Comparison of ENCODE assay signal across 1 cellular context in the genomic region with DNA sequence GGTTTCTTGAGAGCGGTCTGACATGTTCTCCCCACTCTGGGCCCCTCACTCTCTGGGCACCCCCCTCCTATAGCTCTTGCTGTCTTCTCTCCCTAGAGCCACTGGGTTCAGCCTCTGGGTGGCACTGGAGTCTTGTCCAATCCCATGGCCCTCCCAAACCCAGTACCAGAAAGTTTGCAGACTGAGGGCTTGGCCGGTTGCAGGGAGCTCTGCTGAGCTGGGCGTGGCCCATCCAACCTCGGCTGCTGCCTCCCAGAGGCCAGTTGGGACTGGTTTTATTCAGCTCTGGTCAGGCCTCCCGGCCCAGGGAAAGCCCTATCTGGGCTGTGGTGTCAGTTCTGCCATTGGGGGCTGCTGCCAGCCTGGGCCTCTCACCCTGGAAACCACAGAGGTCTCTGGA.
TF ChIP-seq lines count a peak whose summit lies in the region.

No MANE protein-coding gene starts in this region.

TF ChIP-seq in GM12878, 131 proteins besides CTCF, POLR2A, EP300 and RAD21 (continued from another document):
- TF ChIP-seq, protein P1, sequence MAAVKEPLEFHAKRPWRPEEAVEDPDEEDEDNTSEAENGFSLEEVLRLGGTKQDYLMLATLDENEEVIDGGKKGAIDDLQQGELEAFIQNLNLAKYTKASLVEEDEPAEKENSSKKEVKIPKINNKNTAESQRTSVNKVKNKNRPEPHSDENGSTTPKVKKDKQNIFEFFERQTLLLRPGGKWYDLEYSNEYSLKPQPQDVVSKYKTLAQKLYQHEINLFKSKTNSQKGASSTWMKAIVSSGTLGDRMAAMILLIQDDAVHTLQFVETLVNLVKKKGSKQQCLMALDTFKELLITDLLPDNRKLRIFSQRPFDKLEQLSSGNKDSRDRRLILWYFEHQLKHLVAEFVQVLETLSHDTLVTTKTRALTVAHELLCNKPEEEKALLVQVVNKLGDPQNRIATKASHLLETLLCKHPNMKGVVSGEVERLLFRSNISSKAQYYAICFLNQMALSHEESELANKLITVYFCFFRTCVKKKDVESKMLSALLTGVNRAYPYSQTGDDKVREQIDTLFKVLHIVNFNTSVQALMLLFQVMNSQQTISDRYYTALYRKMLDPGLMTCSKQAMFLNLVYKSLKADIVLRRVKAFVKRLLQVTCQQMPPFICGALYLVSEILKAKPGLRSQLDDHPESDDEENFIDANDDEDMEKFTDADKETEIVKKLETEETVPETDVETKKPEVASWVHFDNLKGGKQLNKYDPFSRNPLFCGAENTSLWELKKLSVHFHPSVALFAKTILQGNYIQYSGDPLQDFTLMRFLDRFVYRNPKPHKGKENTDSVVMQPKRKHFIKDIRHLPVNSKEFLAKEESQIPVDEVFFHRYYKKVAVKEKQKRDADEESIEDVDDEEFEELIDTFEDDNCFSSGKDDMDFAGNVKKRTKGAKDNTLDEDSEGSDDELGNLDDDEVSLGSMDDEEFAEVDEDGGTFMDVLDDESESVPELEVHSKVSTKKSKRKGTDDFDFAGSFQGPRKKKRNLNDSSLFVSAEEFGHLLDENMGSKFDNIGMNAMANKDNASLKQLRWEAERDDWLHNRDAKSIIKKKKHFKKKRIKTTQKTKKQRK (IDR thresholded peaks at IDR 0.05; ENCODE audit: low read depth, low read length), result no peak
- TF ChIP-seq HDAC6 (IDR thresholded peaks at IDR 0.05; ENCODE audit: unreplicated experiment) (no peak), NFXL1 (IDR thresholded peaks at IDR 0.05; ENCODE audit: borderline replicate concordance) (no peak), RAD51 (IDR thresholded peaks at IDR 0.05) (no peak), CBX5 (IDR thresholded peaks at IDR 0.05; ENCODE audit: low read depth) (no peak), JUNB (IDR thresholded peaks at IDR 0.05) (no peak), JUND (IDR thresholded peaks at IDR 0.05; ENCODE audit: low read depth, low read length) (no peak), RB1 (IDR thresholded peaks at IDR 0.05; ENCODE audit: borderline replicate concordance) (no peak), CBFB (IDR thresholded peaks at IDR 0.05; ENCODE audit: low read depth) (no peak), MEF2A (IDR thresholded peaks at IDR 0.05; ENCODE audit: insufficient read depth, low read depth, low read length) (no peak), WRNIP1 (IDR thresholded peaks at IDR 0.05; ENCODE audit: borderline replicate concordance, low read depth, low read length) (no peak), SREBF1 (IDR thresholded peaks at IDR 0.05; ENCODE audit: low read length) (no peak)
- TF ChIP-seq, protein P2, sequence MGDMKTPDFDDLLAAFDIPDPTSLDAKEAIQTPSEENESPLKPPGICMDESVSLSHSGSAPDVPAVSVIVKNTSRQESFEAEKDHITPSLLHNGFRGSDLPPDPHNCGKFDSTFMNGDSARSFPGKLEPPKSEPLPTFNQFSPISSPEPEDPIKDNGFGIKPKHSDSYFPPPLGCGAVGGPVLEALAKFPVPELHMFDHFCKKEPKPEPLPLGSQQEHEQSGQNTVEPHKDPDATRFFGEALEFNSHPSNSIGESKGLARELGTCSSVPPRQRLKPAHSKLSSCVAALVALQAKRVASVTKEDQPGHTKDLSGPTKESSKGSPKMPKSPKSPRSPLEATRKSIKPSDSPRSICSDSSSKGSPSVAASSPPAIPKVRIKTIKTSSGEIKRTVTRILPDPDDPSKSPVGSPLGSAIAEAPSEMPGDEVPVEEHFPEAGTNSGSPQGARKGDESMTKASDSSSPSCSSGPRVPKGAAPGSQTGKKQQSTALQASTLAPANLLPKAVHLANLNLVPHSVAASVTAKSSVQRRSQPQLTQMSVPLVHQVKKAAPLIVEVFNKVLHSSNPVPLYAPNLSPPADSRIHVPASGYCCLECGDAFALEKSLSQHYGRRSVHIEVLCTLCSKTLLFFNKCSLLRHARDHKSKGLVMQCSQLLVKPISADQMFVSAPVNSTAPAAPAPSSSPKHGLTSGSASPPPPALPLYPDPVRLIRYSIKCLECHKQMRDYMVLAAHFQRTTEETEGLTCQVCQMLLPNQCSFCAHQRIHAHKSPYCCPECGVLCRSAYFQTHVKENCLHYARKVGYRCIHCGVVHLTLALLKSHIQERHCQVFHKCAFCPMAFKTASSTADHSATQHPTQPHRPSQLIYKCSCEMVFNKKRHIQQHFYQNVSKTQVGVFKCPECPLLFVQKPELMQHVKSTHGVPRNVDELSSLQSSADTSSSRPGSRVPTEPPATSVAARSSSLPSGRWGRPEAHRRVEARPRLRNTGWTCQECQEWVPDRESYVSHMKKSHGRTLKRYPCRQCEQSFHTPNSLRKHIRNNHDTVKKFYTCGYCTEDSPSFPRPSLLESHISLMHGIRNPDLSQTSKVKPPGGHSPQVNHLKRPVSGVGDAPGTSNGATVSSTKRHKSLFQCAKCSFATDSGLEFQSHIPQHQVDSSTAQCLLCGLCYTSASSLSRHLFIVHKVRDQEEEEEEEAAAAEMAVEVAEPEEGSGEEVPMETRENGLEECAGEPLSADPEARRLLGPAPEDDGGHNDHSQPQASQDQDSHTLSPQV (IDR thresholded peaks at IDR 0.05), result no peak
